In genomic region chr2:28009732-28010131, GRCh38 we compare ENCODE assay signal across 19 cellular contexts.
DNase-seq lines count a peak whose midpoint lies in the region; ATAC-seq and TF ChIP-seq lines count a peak whose summit lies in the region.
"Had no signal": no experiment of that assay in that cellular context is flagged by ENCODE, and none has a peak within 500 bp of the region (broad histone marks: within the 10 kb centered on the region; RNA-seq: fewer than 3 reads in every experiment).

No MANE protein-coding gene starts in this region.

- intact Hi-C loops in heart left ventricle (cut with DNase I): loop anchor here in 1 of 10 donors (10.0 kb wide), 1 partner anchor 385 kb away; the partner anchor contains the start of gene FOSL2

- ATAC-seq in heart left ventricle: peak; percentile 81 to 94 (median 88)
- no peak for ATAC-seq in GM19035 (IDR thresholded peaks at IDR 0.05; ENCODE audit: unreplicated experiment)
- ATAC-seq: A549; activated T-cell treated with anti-CD3 and anti-CD28 coated beads, Interleukin-2, amount 50 U/mL, for 72 hours had no signal

- peak; percentile 9 for DNase-seq in NCI-H345 (lab: John Stamatoyannopoulos, UW)
- no peak for DNase-seq in NCI-H345 treated with DMSO at 0.1 percent for 48 hours (lab: John Stamatoyannopoulos, UW; ENCODE audit: unreplicated experiment)
- DNase-seq in RPMI7951 (ENCODE audit: low read depth): peak; percentile 34
- peak in 3 of 5 donors; percentile 27 to 49 (median 33) for DNase-seq in heart left ventricle
- DNase-seq in skeletal muscle cell (ENCODE audit: low read depth): peak; percentile 25
- no peak for DNase-seq in tibial nerve (ENCODE audit: low spot score in 2 of 2)
- no peak for DNase-seq in activated naive CD4-positive, alpha-beta T cell treated with anti-CD3 and anti-CD28 coated beads, Interleukin-2, amount 10 ng/mL, durations not matched to agents 7 days and 5 days
- DNase-seq: activated CD4-positive, alpha-beta T cell treated with anti-CD3 and anti-CD28 coated beads, Interleukin-2, amount 50 U/mL, for 48 hours; activated naive CD8-positive, alpha-beta T cell treated with anti-CD3 and anti-CD28 coated beads, Interleukin-2, amount 10 ng/mL, durations not matched to agents 7 days and 5 days; activated T-cell treated with anti-CD3 and anti-CD28 coated beads, Interleukin-2, amount 50 U/mL, for 72 hours; CD8-positive, alpha-beta memory T cell; central memory CD4-positive, alpha-beta T cell; HCEC 1CT; islet precursor cell; NCI-H2107; nucleus accumbens had no signal

- H3K36me3 Mint-ChIP-seq in activated naive CD4-positive, alpha-beta T cell treated with anti-CD3 and anti-CD28 coated beads, Interleukin-2, amount 10 ng/mL, durations not matched to agents 7 days and 5 days: peaks cover 9% of the 10 kb centered on the region

- no peak overlapping the region for H3K27ac Mint-ChIP-seq in activated naive CD4-positive, alpha-beta T cell treated with anti-CD3 and anti-CD28 coated beads, Interleukin-2, amount 10 ng/mL, durations not matched to agents 7 days and 5 days
- H3K27ac Mint-ChIP-seq: activated naive CD8-positive, alpha-beta T cell treated with anti-CD3 and anti-CD28 coated beads, Interleukin-2, amount 10 ng/mL, durations not matched to agents 7 days and 5 days; activated T-cell treated with anti-CD3 and anti-CD28 coated beads, Interleukin-2, amount 50 U/mL, for 72 hours had no signal

- no peak overlapping the region for H3K4me3 Mint-ChIP-seq in activated naive CD4-positive, alpha-beta T cell treated with anti-CD3 and anti-CD28 coated beads, Interleukin-2, amount 10 ng/mL, durations not matched to agents 7 days and 5 days
- H3K4me3 Mint-ChIP-seq: activated naive CD8-positive, alpha-beta T cell treated with anti-CD3 and anti-CD28 coated beads, Interleukin-2, amount 10 ng/mL, durations not matched to agents 7 days and 5 days; activated T-cell treated with anti-CD3 and anti-CD28 coated beads, Interleukin-2, amount 50 U/mL, for 72 hours; CD8-positive, alpha-beta memory T cell had no signal

- no peaks in the 10 kb centered on the region for H3K9me3 Mint-ChIP-seq in activated naive CD4-positive, alpha-beta T cell treated with anti-CD3 and anti-CD28 coated beads, Interleukin-2, amount 10 ng/mL, durations not matched to agents 7 days and 5 days
- H3K9me3 Mint-ChIP-seq: activated naive CD8-positive, alpha-beta T cell treated with anti-CD3 and anti-CD28 coated beads, Interleukin-2, amount 10 ng/mL, durations not matched to agents 7 days and 5 days; CD8-positive, alpha-beta memory T cell had no signal

- H3K4me1 ChIP-seq in heart left ventricle: peaks cover 0 to 42% (median 12%) of the 10 kb centered on the region in 12 donors
- H3K4me1 ChIP-seq in tibial nerve: peaks cover 0 to 33% (median 4%) of the 10 kb centered on the region in 4 donors

- TF ChIP-seq POLR2A in heart left ventricle (IDR thresholded peaks at IDR 0.05): no peak
- TF ChIP-seq POLR2A in tibial nerve (IDR thresholded peaks at IDR 0.05): no peak

- no peak for TF ChIP-seq EP300 in tibial nerve (IDR thresholded peaks at IDR 0.05)

- CTCF ChIA-PET in activated naive CD4-positive, alpha-beta T cell treated with anti-CD3 and anti-CD28 coated beads, Interleukin-2, amount 10 ng/mL, durations not matched to agents 7 days and 5 days (lab: Charles Lee): no interaction called here

- no peak overlapping the region for H3K4me3 ChIP-seq in heart left ventricle
- H3K4me3 ChIP-seq in skeletal muscle cell (ENCODE audit: low read depth, low read length): no peak overlapping the region
- H3K4me3 ChIP-seq in tibial nerve: no peak overlapping the region
- H3K4me3 ChIP-seq: A549, thoracic aorta had no signal

- no peaks in the 10 kb centered on the region for H3K27me3 Mint-ChIP-seq in activated naive CD4-positive, alpha-beta T cell treated with anti-CD3 and anti-CD28 coated beads, Interleukin-2, amount 10 ng/mL, durations not matched to agents 7 days and 5 days
- H3K27me3 Mint-ChIP-seq: activated naive CD8-positive, alpha-beta T cell treated with anti-CD3 and anti-CD28 coated beads, Interleukin-2, amount 10 ng/mL, durations not matched to agents 7 days and 5 days; CD8-positive, alpha-beta memory T cell had no signal

- H3K27me3 ChIP-seq in heart left ventricle (no peaks in the 10 kb centered on the region), tibial nerve (no peaks in the 10 kb centered on the region)

- no peak for TF ChIP-seq CTCF in heart left ventricle (IDR thresholded peaks at IDR 0.05)
- TF ChIP-seq CTCF in tibial nerve (IDR thresholded peaks at IDR 0.05): no peak

- H3K36me3 ChIP-seq in heart left ventricle: no peaks in the 10 kb centered on the region
- no peaks in the 10 kb centered on the region for H3K36me3 ChIP-seq in tibial nerve
- H3K36me3 ChIP-seq: thoracic aorta had no signal

- H3K4me1 Mint-ChIP-seq in activated naive CD4-positive, alpha-beta T cell treated with anti-CD3 and anti-CD28 coated beads, Interleukin-2, amount 10 ng/mL, durations not matched to agents 7 days and 5 days: no peaks in the 10 kb centered on the region

- H3K9me3 ChIP-seq in heart left ventricle (no peaks in the 10 kb centered on the region), tibial nerve (no peaks in the 10 kb centered on the region)
- H3K9me3 ChIP-seq: A549, thoracic aorta had no signal

- H3K27ac ChIP-seq in heart left ventricle: peak overlapping the region in 1 of 12 donors; percentile 42
- no peak overlapping the region for H3K27ac ChIP-seq in tibial nerve
- H3K27ac ChIP-seq: thoracic aorta had no signal

Comparison
In these comparisons a context has a peak if more than half of its experiments do, and no peak if none do; other contexts are left out.
1. DNase-seq: peak in NCI-H345 (single experiment), RPMI7951 (single experiment), heart left ventricle (3 of 5) and skeletal muscle cell (single experiment); none in NCI-H345 treated with DMSO at 0.1 percent for 48 hours (single experiment), tibial nerve (0 of 2) and activated naive CD4-positive, alpha-beta T cell treated with anti-CD3 and anti-CD28 coated beads, Interleukin-2, amount 10 ng/mL, durations not matched to agents 7 days and 5 days (single experiment).